Comparison of ENCODE assay signal across 10 cellular contexts in genomic region chr3:48268936-48269551, GRCh38. TPM values are rescaled to one million over a fixed set of nuclear protein-coding genes. Genes with fewer than 3 reads are reported as not detected.
DNase-seq lines count a peak whose midpoint lies in the region; ATAC-seq and TF ChIP-seq lines count a peak whose summit lies in the region.
"Had no signal": no experiment of that assay in that cellular context is flagged by ENCODE, and none has a peak within 500 bp of the region (broad histone marks: within the 10 kb centered on the region; RNA-seq: fewer than 3 reads in every experiment).

No MANE protein-coding gene starts in this region.

- H3K27ac ChIP-seq in osteoblast (ENCODE audit: low read depth, low read length) (no peak overlapping the region), MM.1S (ENCODE audit: low read length) (no peak overlapping the region)
- H3K27ac ChIP-seq: BLaER1 had no signal

- H3K36me3 ChIP-seq in osteoblast (ENCODE audit: insufficient read depth, low read length) (no peaks in the 10 kb centered on the region), MM.1S (replicated peaks; ENCODE audit: insufficient read depth, low read length) (no peaks in the 10 kb centered on the region)

- H3K36me3 Mint-ChIP-seq in Calu3 (ENCODE audit: insufficient read depth, unreplicated experiment), result peaks cover 13% of the 10 kb centered on the region

- no peaks in the 10 kb centered on the region for H3K9me2 ChIP-seq in MM.1S (replicated peaks; ENCODE audit: insufficient read depth, low read length)

- BruUV-seq in Calu3 (replicated peaks; lab: Mats Ljungman, UMichigan), result no TSS peak

- DNase-seq in Calu3, result no peak
- DNase-seq in activated CD8-positive, alpha-beta memory T cell treated with anti-CD3 and anti-CD28 coated beads, Interleukin-2, amount 50 U/mL, for 48 hours, result peak; percentile 76
- DNase-seq in stimulated activated CD4-positive, alpha-beta T cell treated with anti-CD3 and anti-CD28 coated beads, Interleukin-2, amount 100 ng/mL, for 24 hours, result peak; percentile 61 to 70
- no peak for DNase-seq in osteoblast (ENCODE audit: insufficient read length, low spot score, missing footprints)
- no peak for DNase-seq in MM.1S

- H3K4me1 Mint-ChIP-seq in Calu3 (ENCODE audit: low read depth, unreplicated experiment), result peaks cover 33% of the 10 kb centered on the region

- H3K4me1 ChIP-seq in osteoblast (ENCODE audit: insufficient read depth, low read length) (no peaks in the 10 kb centered on the region), MM.1S (ENCODE audit: low read length) (no peaks in the 10 kb centered on the region)

- H3K9ac ChIP-seq in MM.1S (ENCODE audit: low read length), result no peak overlapping the region
- H3K9ac ChIP-seq: BLaER1 had no signal

- CTCF ChIA-PET in Calu3 (lab: Charles Lee), result interaction anchor here (0.9 to 3.0 kb wide), 5 partner anchors 33 to 171 kb away, joined by 3 to 32 read pairs (median 3); partner anchors contain the start of genes CCDC51 and TMA7

- H3K79me2 ChIP-seq in osteoblast (ENCODE audit: insufficient read depth, low read length) (no peaks in the 10 kb centered on the region), MM.1S (ENCODE audit: low read length) (no peaks in the 10 kb centered on the region)

- no peak for TF ChIP-seq CTCF in Calu3 (IDR thresholded peaks at IDR 0.05; ENCODE audit: unreplicated experiment)
- TF ChIP-seq CTCF in osteoblast (IDR thresholded peaks at IDR 0.05; ENCODE audit: extremely low read depth, low read depth, low read length), result no peak
- no peak for TF ChIP-seq CTCF in MM.1S (IDR thresholded peaks at IDR 0.05; ENCODE audit: low read length)

- H3K27me3 ChIP-seq in osteoblast (ENCODE audit: insufficient read depth, low read length) (peaks cover 3% of the 10 kb centered on the region), MM.1S (replicated peaks; ENCODE audit: insufficient read depth, low read length) (no peaks in the 10 kb centered on the region)
- H3K27me3 ChIP-seq: BLaER1 had no signal

- H2AFZ ChIP-seq in osteoblast (ENCODE audit: low read length) (no peak overlapping the region), MM.1S (ENCODE audit: low read length) (no peak overlapping the region)

- peak overlapping the region; percentile 57 for H3K4me3 Mint-ChIP-seq in Calu3 (ENCODE audit: low read depth, unreplicated experiment)

- H3K4me3 ChIP-seq in osteoblast (ENCODE audit: insufficient read depth, low read length) (no peak overlapping the region), MM.1S (ENCODE audit: low read length) (no peak overlapping the region)
- H3K4me3 ChIP-seq: BLaER1 had no signal

- H3K4me2 ChIP-seq in osteoblast (ENCODE audit: insufficient read depth, low read length) (no peak overlapping the region), MM.1S (ENCODE audit: low read depth, low read length) (no peak overlapping the region)
- H3K4me2 ChIP-seq: BLaER1 had no signal

- no peaks in the 10 kb centered on the region for H3K27me3 Mint-ChIP-seq in Calu3 (ENCODE audit: unreplicated experiment)

- intact Hi-C loops in Calu3 (cut with micrococcal nuclease; ENCODE audit: unreplicated experiment), result no loop called here

- no peaks in the 10 kb centered on the region for H4K20me1 ChIP-seq in osteoblast (ENCODE audit: insufficient read depth, low read length)
- no peaks in the 10 kb centered on the region for H4K20me1 ChIP-seq in MM.1S (ENCODE audit: insufficient read depth, low read length)
- H4K20me1 ChIP-seq: BLaER1 had no signal

- no peaks in the 10 kb centered on the region for H3K9me3 Mint-ChIP-seq in Calu3 (ENCODE audit: low read depth, unreplicated experiment)

- H3K9me3 ChIP-seq in osteoblast (ENCODE audit: low read depth, low read length), result no peaks in the 10 kb centered on the region
- no peaks in the 10 kb centered on the region for H3K9me3 ChIP-seq in MM.1S (replicated peaks; ENCODE audit: insufficient read depth, low read length)

- peak; percentile 34 for ATAC-seq in esophagus mucosa
- ATAC-seq in HG02938 (IDR thresholded peaks at IDR 0.05; ENCODE audit: unreplicated experiment), result no peak
- no peak for ATAC-seq in GM21381 (IDR thresholded peaks at IDR 0.05; ENCODE audit: unreplicated experiment)

- H3K27ac Mint-ChIP-seq in Calu3 (ENCODE audit: unreplicated experiment), result peak overlapping the region; percentile 84

- no peaks in the 10 kb centered on the region for H3F3A ChIP-seq in MM.1S (ENCODE audit: insufficient read depth, low read length)

RNA-seq across cellular contexts. Expression of gene ZNF589, which starts 28.1 kb away (rescaled TPM):
- total RNA-seq in Calu3 (2022) (8.0 and 8.3 TPM in 2 replicates), esophagus mucosa (6.9 TPM), osteoblast (4.7 and 5.0 TPM in 2 replicates)

RNA-seq across cellular contexts. Expression of gene NME6, which starts 32.1 kb away (rescaled TPM):
- total RNA-seq in Calu3 (2022) (28.2 and 30.2 TPM in 2 replicates), esophagus mucosa (17.0 TPM), osteoblast (19.5 and 23.3 TPM in 2 replicates)

RNA-seq across cellular contexts. Expression of gene CAMP, which starts 45.7 kb away (rescaled TPM):
- total RNA-seq in Calu3 (2022) (not detected in 2 replicates), esophagus mucosa (not detected), osteoblast (not detected in 2 replicates)
- total RNA-seq: fibroblast of lung had no signal

Comparison
In these comparisons a context has a peak if more than half of its experiments do, and no peak if none do; other contexts are left out.
1. DNase-seq: peak in activated CD8-positive, alpha-beta memory T cell treated with anti-CD3 and anti-CD28 coated beads, Interleukin-2, amount 50 U/mL, for 48 hours (single experiment) and stimulated activated CD4-positive, alpha-beta T cell treated with anti-CD3 and anti-CD28 coated beads, Interleukin-2, amount 100 ng/mL, for 24 hours (2 of 2); none in Calu3 (single experiment), osteoblast (single experiment) and MM.1S (single experiment).